1 cellular context compared by ENCODE assay signal in the genomic region with DNA sequence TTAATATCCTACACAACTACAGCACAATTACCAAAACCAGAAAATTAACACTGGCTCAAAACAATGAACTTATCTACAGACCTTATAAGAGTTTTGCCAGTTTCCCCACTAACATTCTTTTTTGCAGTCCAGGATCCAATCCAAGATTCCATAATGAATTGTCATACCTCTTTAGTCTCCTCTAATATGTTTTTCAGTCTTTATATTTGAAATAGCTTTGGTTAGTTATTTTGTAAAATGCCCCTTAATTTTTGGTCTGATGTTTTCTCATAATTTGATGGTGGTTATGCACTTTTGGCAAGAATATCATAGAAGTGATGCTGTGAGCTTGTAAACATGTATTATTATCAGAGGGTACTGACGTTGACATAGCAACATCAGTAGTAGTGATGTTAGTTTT.
TF ChIP-seq lines count a peak whose summit lies in the region.

No MANE protein-coding gene starts in this region.

TF ChIP-seq in A549, 52 proteins besides CTCF, POLR2A, EP300 and RAD21 (continued from another document):
- TF ChIP-seq, protein P1, sequence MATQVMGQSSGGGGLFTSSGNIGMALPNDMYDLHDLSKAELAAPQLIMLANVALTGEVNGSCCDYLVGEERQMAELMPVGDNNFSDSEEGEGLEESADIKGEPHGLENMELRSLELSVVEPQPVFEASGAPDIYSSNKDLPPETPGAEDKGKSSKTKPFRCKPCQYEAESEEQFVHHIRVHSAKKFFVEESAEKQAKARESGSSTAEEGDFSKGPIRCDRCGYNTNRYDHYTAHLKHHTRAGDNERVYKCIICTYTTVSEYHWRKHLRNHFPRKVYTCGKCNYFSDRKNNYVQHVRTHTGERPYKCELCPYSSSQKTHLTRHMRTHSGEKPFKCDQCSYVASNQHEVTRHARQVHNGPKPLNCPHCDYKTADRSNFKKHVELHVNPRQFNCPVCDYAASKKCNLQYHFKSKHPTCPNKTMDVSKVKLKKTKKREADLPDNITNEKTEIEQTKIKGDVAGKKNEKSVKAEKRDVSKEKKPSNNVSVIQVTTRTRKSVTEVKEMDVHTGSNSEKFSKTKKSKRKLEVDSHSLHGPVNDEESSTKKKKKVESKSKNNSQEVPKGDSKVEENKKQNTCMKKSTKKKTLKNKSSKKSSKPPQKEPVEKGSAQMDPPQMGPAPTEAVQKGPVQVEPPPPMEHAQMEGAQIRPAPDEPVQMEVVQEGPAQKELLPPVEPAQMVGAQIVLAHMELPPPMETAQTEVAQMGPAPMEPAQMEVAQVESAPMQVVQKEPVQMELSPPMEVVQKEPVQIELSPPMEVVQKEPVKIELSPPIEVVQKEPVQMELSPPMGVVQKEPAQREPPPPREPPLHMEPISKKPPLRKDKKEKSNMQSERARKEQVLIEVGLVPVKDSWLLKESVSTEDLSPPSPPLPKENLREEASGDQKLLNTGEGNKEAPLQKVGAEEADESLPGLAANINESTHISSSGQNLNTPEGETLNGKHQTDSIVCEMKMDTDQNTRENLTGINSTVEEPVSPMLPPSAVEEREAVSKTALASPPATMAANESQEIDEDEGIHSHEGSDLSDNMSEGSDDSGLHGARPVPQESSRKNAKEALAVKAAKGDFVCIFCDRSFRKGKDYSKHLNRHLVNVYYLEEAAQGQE (IDR thresholded peaks at IDR 0.05) = no peak
- TF ChIP-seq JUN (IDR thresholded peaks at IDR 0.05) = no peak
- TF ChIP-seq TFCP2L1 (CRISPR knock-in tag; IDR thresholded peaks at IDR 0.05) = no peak
- TF ChIP-seq HOXB13 (CRISPR knock-in tag; IDR thresholded peaks at IDR 0.05; ENCODE audit: low read depth) = no peak
- TF ChIP-seq RARB (CRISPR knock-in tag; IDR thresholded peaks at IDR 0.05) = no peak
- no peak for TF ChIP-seq TP53 (CRISPR knock-in tag; IDR thresholded peaks at IDR 0.05)
- no peak for TF ChIP-seq ESRRA (IDR thresholded peaks at IDR 0.05; ENCODE audit: borderline replicate concordance, low read length)
- no peak for TF ChIP-seq ZSCAN20 (CRISPR knock-in tag; IDR thresholded peaks at IDR 0.05)
- no peak for TF ChIP-seq CHD2 (IDR thresholded peaks at IDR 0.05; ENCODE audit: low read length, partially characterized antibody)
- no peak for TF ChIP-seq SREBF2 (IDR thresholded peaks at IDR 0.05)
- TF ChIP-seq, protein P2, sequence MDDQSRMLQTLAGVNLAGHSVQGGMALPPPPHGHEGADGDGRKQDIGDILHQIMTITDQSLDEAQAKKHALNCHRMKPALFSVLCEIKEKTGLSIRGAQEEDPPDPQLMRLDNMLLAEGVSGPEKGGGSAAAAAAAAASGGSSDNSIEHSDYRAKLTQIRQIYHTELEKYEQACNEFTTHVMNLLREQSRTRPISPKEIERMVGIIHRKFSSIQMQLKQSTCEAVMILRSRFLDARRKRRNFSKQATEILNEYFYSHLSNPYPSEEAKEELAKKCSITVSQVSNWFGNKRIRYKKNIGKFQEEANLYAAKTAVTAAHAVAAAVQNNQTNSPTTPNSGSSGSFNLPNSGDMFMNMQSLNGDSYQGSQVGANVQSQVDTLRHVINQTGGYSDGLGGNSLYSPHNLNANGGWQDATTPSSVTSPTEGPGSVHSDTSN (IDR thresholded peaks at IDR 0.05) = no peak
- TF ChIP-seq FOSL2 (IDR thresholded peaks at IDR 0.05) = no peak
- no peak for TF ChIP-seq FOSL2 (CRISPR knock-in tag; IDR thresholded peaks at IDR 0.05)
